1 cellular context compared by ENCODE assay signal in the genomic region with DNA sequence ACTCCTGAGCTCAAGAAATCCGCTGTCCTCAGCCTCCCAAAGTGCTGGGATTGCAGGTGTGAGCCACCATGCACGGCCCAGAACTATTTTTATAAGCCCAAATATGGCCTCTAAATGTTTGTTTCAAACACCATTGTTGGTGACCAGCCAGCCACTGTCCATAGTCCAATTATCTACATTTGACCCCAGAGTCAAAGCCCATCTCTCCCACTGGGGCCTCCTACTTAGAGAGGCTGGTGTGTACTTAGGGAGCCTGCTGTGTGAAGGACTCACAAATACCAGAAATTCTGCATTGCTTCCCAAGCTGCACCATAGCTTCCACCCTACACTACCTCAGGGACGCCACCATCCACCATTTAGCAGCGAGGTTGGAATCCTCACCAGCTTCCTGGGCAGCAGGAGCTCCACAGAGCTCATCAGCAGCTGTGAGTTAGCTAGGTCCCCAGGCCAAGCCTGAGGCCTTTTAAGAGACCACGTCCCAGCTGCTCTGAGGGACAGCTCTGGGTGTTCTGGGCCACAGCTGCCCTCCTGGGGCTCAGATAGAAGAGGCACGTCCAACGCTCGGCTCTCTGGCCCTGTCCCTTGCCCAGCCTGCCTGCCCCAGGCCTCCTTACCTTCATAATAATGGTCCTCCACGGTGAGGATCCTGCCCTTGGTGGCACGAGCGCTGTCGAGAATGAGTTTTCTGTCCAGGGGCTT.
TF ChIP-seq lines count a peak whose summit lies in the region.

No MANE protein-coding gene starts in this region.

TF ChIP-seq in HepG2, 621 proteins besides CTCF, POLR2A, EP300 and RAD21 (continued from another document):
- TF ChIP-seq, protein P1, sequence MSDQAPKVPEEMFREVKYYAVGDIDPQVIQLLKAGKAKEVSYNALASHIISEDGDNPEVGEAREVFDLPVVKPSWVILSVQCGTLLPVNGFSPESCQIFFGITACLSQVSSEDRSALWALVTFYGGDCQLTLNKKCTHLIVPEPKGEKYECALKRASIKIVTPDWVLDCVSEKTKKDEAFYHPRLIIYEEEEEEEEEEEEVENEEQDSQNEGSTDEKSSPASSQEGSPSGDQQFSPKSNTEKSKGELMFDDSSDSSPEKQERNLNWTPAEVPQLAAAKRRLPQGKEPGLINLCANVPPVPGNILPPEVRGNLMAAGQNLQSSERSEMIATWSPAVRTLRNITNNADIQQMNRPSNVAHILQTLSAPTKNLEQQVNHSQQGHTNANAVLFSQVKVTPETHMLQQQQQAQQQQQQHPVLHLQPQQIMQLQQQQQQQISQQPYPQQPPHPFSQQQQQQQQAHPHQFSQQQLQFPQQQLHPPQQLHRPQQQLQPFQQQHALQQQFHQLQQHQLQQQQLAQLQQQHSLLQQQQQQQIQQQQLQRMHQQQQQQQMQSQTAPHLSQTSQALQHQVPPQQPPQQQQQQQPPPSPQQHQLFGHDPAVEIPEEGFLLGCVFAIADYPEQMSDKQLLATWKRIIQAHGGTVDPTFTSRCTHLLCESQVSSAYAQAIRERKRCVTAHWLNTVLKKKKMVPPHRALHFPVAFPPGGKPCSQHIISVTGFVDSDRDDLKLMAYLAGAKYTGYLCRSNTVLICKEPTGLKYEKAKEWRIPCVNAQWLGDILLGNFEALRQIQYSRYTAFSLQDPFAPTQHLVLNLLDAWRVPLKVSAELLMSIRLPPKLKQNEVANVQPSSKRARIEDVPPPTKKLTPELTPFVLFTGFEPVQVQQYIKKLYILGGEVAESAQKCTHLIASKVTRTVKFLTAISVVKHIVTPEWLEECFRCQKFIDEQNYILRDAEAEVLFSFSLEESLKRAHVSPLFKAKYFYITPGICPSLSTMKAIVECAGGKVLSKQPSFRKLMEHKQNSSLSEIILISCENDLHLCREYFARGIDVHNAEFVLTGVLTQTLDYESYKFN (CRISPR knock-in tag; conservative IDR thresholded peaks at IDR 0.05) = 0 out of 2 replicates have a peak, but pooled peaks have one; percentile 14
- TF ChIP-seq HNF4A (CRISPR knock-in tag; IDR thresholded peaks at IDR 0.05) (peak; percentile 54), SRF (IDR thresholded peaks at IDR 0.05; ENCODE audit: low read depth, low read length) (0 out of 2 replicates have a peak, but pooled peaks have one; percentile 23), SOX6 (IDR thresholded peaks at IDR 0.05) (no peak), SOX6 (CRISPR knock-in tag; IDR thresholded peaks at IDR 0.05) (0 out of 2 replicates have a peak, but pooled peaks have one; percentile 13), NCOR1 (IDR thresholded peaks at IDR 0.05; ENCODE audit: borderline replicate concordance, low read length) (peak; percentile 49; the same call in 1 of the 2 replicates), PRMT3 (CRISPR knock-in tag; IDR thresholded peaks at IDR 0.05; ENCODE audit: borderline replicate concordance, low read depth) (no peak)
